ENCODE assay signal across 22 cellular contexts in the genomic region with DNA sequence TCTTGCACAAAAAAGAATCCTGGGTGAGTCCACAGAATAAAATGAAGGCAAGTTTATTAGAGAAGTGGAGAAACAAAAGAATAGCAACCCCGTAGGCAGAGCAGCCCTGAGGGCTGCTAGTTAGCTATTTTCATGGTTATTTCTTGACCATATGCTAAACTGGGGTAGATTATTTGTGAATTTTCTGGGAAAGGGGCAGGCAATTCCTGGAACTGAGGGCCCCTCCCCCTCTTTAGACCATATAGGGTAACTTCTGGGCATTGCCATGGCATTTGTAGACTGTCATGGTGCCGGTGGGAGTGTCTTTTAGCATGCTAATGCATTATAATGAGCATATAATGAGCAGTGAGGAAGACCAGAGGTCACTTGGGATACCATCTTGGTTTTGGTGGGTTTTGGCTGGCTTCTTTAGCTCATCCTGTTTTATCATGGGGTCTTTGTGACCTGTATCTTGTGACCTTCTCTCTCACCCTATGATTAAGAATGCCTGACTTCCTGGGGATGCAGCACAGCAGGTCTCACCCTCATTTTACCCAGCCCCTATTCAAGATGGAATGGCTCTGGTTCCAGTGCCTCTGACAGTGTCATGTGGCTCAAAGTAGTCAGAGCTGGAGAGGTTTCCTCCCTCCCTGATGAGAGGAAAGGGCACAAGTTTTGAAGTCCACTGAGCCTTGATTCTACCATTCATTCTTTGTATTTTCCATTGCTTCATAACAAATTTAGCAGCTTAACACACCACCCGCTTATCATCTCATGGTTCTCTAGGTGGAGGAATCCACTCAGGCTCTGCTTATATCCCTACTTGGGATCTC. TPM values are rescaled to one million over a fixed set of nuclear protein-coding genes. Genes with fewer than 3 reads are reported as not detected.
DNase-seq lines count a peak whose midpoint lies in the region; ATAC-seq, FAIRE-seq and TF ChIP-seq lines count a peak whose summit lies in the region.
"Had no signal": no experiment of that assay in that cellular context is flagged by ENCODE, and none has a peak within 500 bp of the region (broad histone marks: within the 10 kb centered on the region; RNA-seq: fewer than 3 reads in every experiment).

No MANE protein-coding gene starts in this region.

- in situ Hi-C loops in IMR-90 (cut with MboI; ENCODE audit: low sequenced_read_pairs) (loop anchor here (10.0 kb wide), 1 partner anchor 59 kb away; a partner anchor contains a TSS), gastrocnemius medialis (cut with MboI; ENCODE audit: low sequenced_read_pairs in 4 of 4) (loop anchor here in 1 of 4 donors (25.0 kb wide), 1 partner anchor 88 kb away; no protein-coding TSS in a partner anchor)

- no peak for ATAC-seq in IMR-90 (ENCODE audit: low read depth)
- no peak for ATAC-seq in gastrocnemius medialis
- no peak for ATAC-seq in GM19351 (IDR thresholded peaks at IDR 0.05; ENCODE audit: unreplicated experiment)
- ATAC-seq: esophagus mucosa; naive thymus-derived CD4-positive, alpha-beta T cell; SK-N-SH treated with all-trans-retinoic acid at 6 μM for 48 hours had no signal

- H2AK9ac ChIP-seq in IMR-90 (replicated peaks; ENCODE audit: low read depth, low read length, poor library complexity) = no peak overlapping the region

- peak overlapping the region; percentile 91 for H2AK5ac ChIP-seq in IMR-90 (ENCODE audit: low read depth, low read length)

- peaks cover 11% of the 10 kb centered on the region; the same call in 1 of the 2 replicates for H3K36me3 ChIP-seq in IMR-90 (ENCODE audit: control insufficient read depth, insufficient read depth, low read length)
- no peaks in the 10 kb centered on the region for H3K36me3 ChIP-seq in astrocyte (ENCODE audit: insufficient read depth, low read length)
- no peaks in the 10 kb centered on the region for H3K36me3 ChIP-seq in gastrocnemius medialis
- H3K36me3 ChIP-seq: breast epithelium, Peyer's patch, transverse colon had no signal

- H3K9me3 Mint-ChIP-seq in activated CD4-positive, alpha-beta T cell treated with anti-CD3 and anti-CD28 coated beads, Interleukin-2, amount 10 ng/mL, durations not matched to agents 24 days and 14 days = peaks cover 10% of the 10 kb centered on the region
- no peaks in the 10 kb centered on the region for H3K9me3 Mint-ChIP-seq in astrocyte (ENCODE audit: unreplicated experiment)
- H3K9me3 Mint-ChIP-seq: activated naive CD4-positive, alpha-beta T cell treated with anti-CD3 and anti-CD28 coated beads, Interleukin-2, amount 50 U/mL, for 24 hours; CD4-positive, alpha-beta T cell; immature natural killer cell; naive thymus-derived CD4-positive, alpha-beta T cell had no signal

- intact Hi-C loops in activated CD4-positive, alpha-beta T cell treated with anti-CD3 and anti-CD28 coated beads, Interleukin-2, amount 10 ng/mL, durations not matched to agents 24 days and 14 days (cut with micrococcal nuclease) = no loop called here
- intact Hi-C loops in IMR-90 (cut with micrococcal nuclease) (loop anchor here (5.0 kb wide), 1 partner anchor 118 kb away; a partner anchor contains a TSS), gastrocnemius medialis (cut with DNase I; ENCODE audit: low total_unique reads) (no loop called here)

- H2AFZ ChIP-seq in IMR-90 (replicated peaks; ENCODE audit: low read length, poor library complexity) (no peak overlapping the region), astrocyte (ENCODE audit: low read depth, low read length) (no peak overlapping the region)

- H3K9me1 ChIP-seq in IMR-90 (ENCODE audit: insufficient read depth, low read length) = peaks cover 50% of the 10 kb centered on the region

- H3K9me3 ChIP-seq in IMR-90 (ENCODE audit: control insufficient read depth, insufficient read depth, low read length) = no peaks in the 10 kb centered on the region
- no peaks in the 10 kb centered on the region for H3K9me3 ChIP-seq in astrocyte (ENCODE audit: insufficient read depth, low read depth, low read length)
- no peaks in the 10 kb centered on the region for H3K9me3 ChIP-seq in gastrocnemius medialis
- H3K9me3 ChIP-seq: breast epithelium, Peyer's patch, transverse colon had no signal

- peak overlapping the region; percentile 86 for H3K27ac Mint-ChIP-seq in activated CD4-positive, alpha-beta T cell treated with anti-CD3 and anti-CD28 coated beads, Interleukin-2, amount 10 ng/mL, durations not matched to agents 24 days and 14 days
- peak overlapping the region; percentile 75 for H3K27ac Mint-ChIP-seq in astrocyte (ENCODE audit: unreplicated experiment)
- H3K27ac Mint-ChIP-seq: activated naive CD4-positive, alpha-beta T cell treated with anti-CD3 and anti-CD28 coated beads, Interleukin-2, amount 50 U/mL, for 24 hours; CD4-positive, alpha-beta T cell had no signal

- no peak for TF ChIP-seq CTCF in IMR-90 (conservative IDR thresholded peaks at IDR 0.05; ENCODE audit: low read depth, low read length)
- TF ChIP-seq CTCF in astrocyte (IDR thresholded peaks at IDR 0.05; ENCODE audit: insufficient read depth, low read depth, low read length) = no peak
- TF ChIP-seq CTCF in gastrocnemius medialis (IDR thresholded peaks at IDR 0.05 in 4 of 5, conservative IDR thresholded peaks at IDR 0.05 in 1 of 5) = no peak

- peak overlapping the region; percentile 80 for H4K5ac ChIP-seq in IMR-90 (ENCODE audit: low read depth, low read length)

- H4K20me1 ChIP-seq in IMR-90 (ENCODE audit: insufficient read depth, low read length) (peaks cover 2% of the 10 kb centered on the region; the same call in 1 of the 2 replicates), astrocyte (ENCODE audit: insufficient read depth, low read length) (peaks cover 27% of the 10 kb centered on the region)

- FAIRE-seq in astrocyte (lab: Jason Lieb, UNC) = no peak
- FAIRE-seq: H54 had no signal

- H3K27ac ChIP-seq in IMR-90 (ENCODE audit: insufficient read depth, low read length) = peak overlapping the region; percentile 100
- H3K27ac ChIP-seq in astrocyte (ENCODE audit: low read depth, low read length) = no peak overlapping the region
- peak overlapping the region; percentile 95 to 99 (median 97) for H3K27ac ChIP-seq in gastrocnemius medialis
- H3K27ac ChIP-seq: breast epithelium, Peyer's patch, transverse colon, VCaP had no signal

- H3K36me3 Mint-ChIP-seq in activated CD4-positive, alpha-beta T cell treated with anti-CD3 and anti-CD28 coated beads, Interleukin-2, amount 10 ng/mL, durations not matched to agents 24 days and 14 days (ENCODE audit: low read depth) = peaks cover 37% of the 10 kb centered on the region
- peaks cover 21% of the 10 kb centered on the region for H3K36me3 Mint-ChIP-seq in astrocyte (ENCODE audit: low read depth, unreplicated experiment)
- H3K36me3 Mint-ChIP-seq: activated naive CD4-positive, alpha-beta T cell treated with anti-CD3 and anti-CD28 coated beads, Interleukin-2, amount 50 U/mL, for 24 hours; immature natural killer cell had no signal

- peak overlapping the region; percentile 98; the same call in 2 of the 3 replicates for H2BK15ac ChIP-seq in IMR-90 (ENCODE audit: low read depth, low read length)

- H3K79me2 ChIP-seq in astrocyte (ENCODE audit: insufficient read depth, low read length) = peaks cover 68% of the 10 kb centered on the region

- peak overlapping the region; percentile 98 for H4K91ac ChIP-seq in IMR-90 (ENCODE audit: insufficient read depth, low read depth, low read length)

- peak overlapping the region; percentile 100 for H2BK20ac ChIP-seq in IMR-90 (ENCODE audit: low read depth, low read length)

- H3K4ac ChIP-seq in IMR-90 (ENCODE audit: low read depth, low read length) = peak overlapping the region; percentile 100

- peak overlapping the region; percentile 89 for H3K14ac ChIP-seq in IMR-90 (replicated peaks; ENCODE audit: low read depth, low read length)

- no peaks in the 10 kb centered on the region for H3K27me3 Mint-ChIP-seq in activated CD4-positive, alpha-beta T cell treated with anti-CD3 and anti-CD28 coated beads, Interleukin-2, amount 10 ng/mL, durations not matched to agents 24 days and 14 days
- H3K27me3 Mint-ChIP-seq in astrocyte (ENCODE audit: low read depth, unreplicated experiment) = no peaks in the 10 kb centered on the region
- H3K27me3 Mint-ChIP-seq: activated naive CD4-positive, alpha-beta T cell treated with anti-CD3 and anti-CD28 coated beads, Interleukin-2, amount 50 U/mL, for 24 hours; CD4-positive, alpha-beta T cell; naive thymus-derived CD4-positive, alpha-beta T cell had no signal

- H3K4me3 ChIP-seq in IMR-90 (ENCODE audit: insufficient read depth, low read depth, low read length) (no peak overlapping the region), astrocyte (ENCODE audit: insufficient read depth, low read depth, low read length) (no peak overlapping the region), gastrocnemius medialis (no peak overlapping the region)
- H3K4me3 ChIP-seq: breast epithelium, Peyer's patch, transverse colon had no signal

- H2BK120ac ChIP-seq in IMR-90 (ENCODE audit: low read depth, low read length) = peak overlapping the region; percentile 96

- peak overlapping the region; percentile 73; the same call in 1 of the 2 replicates for H3K56ac ChIP-seq in IMR-90 (ENCODE audit: extremely low read depth, insufficient read depth, low read length)

- H3K27me3 ChIP-seq in IMR-90 (ENCODE audit: control insufficient read depth, insufficient read depth, low read length) (no peaks in the 10 kb centered on the region), astrocyte (ENCODE audit: insufficient read depth, low read length) (no peaks in the 10 kb centered on the region), gastrocnemius medialis (no peaks in the 10 kb centered on the region)
- H3K27me3 ChIP-seq: breast epithelium, Peyer's patch, transverse colon had no signal

- DNase-seq in activated CD4-positive, alpha-beta T cell treated with anti-CD3 and anti-CD28 coated beads, Interleukin-2, amount 10 ng/mL, durations not matched to agents 24 days and 14 days = no peak
- DNase-seq in activated CD4-positive, alpha-beta T cell treated with anti-CD3 and anti-CD28 coated beads for 4 hours = no peak
- DNase-seq in IMR-90 (no peak), astrocyte (ENCODE audit: low read depth) (no peak), gastrocnemius medialis (no peak), NCI-H1092 (lab: John Stamatoyannopoulos, UW) (no peak), AML-193 (lab: John Stamatoyannopoulos, UW) (no peak)
- DNase-seq: CD4-positive, alpha-beta T cell; glutamatergic neuron; immature natural killer cell; naive thymus-derived CD4-positive, alpha-beta T cell; NCI-H1417 treated with DMSO at 0.1 percent for 48 hours; Peyer's patch; posterior cingulate gyrus; transverse colon had no signal

- dilution Hi-C loops in IMR-90 (cut with HindIII; ENCODE audit: low sequenced_read_pairs, unreplicated experiment) = no loop called here

- no TSS peak for BruUV-seq in IMR-90 (replicated peaks; lab: Mats Ljungman, UMichigan)

- WGBS in IMR-90 (ENCODE audit: extremely low coverage in 2 of 2, insufficient read length in 1 of 2), 2 experiments = no CpG with 5 or more reads among the region's 3 CpGs

- H3K79me1 ChIP-seq in IMR-90 (ENCODE audit: low read depth in 1 of 2, low read length in 2 of 2) = peaks cover 54 to 88% of the 10 kb centered on the region in 2 experiments

- POLR2A ChIA-PET in IMR-90 (lab: Charles Lee; ENCODE audit: unreplicated experiment) = no interaction called here

- no peak overlapping the region for H3K4me2 ChIP-seq in IMR-90 (ENCODE audit: low read depth, low read length)
- H3K4me2 ChIP-seq in astrocyte (ENCODE audit: low read length) = no peak overlapping the region

- no peak overlapping the region for H3K4me3 Mint-ChIP-seq in activated CD4-positive, alpha-beta T cell treated with anti-CD3 and anti-CD28 coated beads, Interleukin-2, amount 10 ng/mL, durations not matched to agents 24 days and 14 days
- H3K4me3 Mint-ChIP-seq in astrocyte (ENCODE audit: unreplicated experiment) = peak overlapping the region; percentile 28
- H3K4me3 Mint-ChIP-seq: activated naive CD4-positive, alpha-beta T cell treated with anti-CD3 and anti-CD28 coated beads, Interleukin-2, amount 50 U/mL, for 24 hours; CD4-positive, alpha-beta T cell; immature natural killer cell had no signal

- peaks cover 81% of the 10 kb centered on the region for H3K4me1 Mint-ChIP-seq in activated CD4-positive, alpha-beta T cell treated with anti-CD3 and anti-CD28 coated beads, Interleukin-2, amount 10 ng/mL, durations not matched to agents 24 days and 14 days
- peaks cover 69% of the 10 kb centered on the region for H3K4me1 Mint-ChIP-seq in astrocyte (ENCODE audit: low read depth, unreplicated experiment)

- peak overlapping the region; percentile 71 for H3K18ac ChIP-seq in IMR-90 (ENCODE audit: low read depth, low read length)

- H3K9ac ChIP-seq in IMR-90 (ENCODE audit: low read depth, low read length) = peak overlapping the region; percentile 19; the same call in 1 of the 2 replicates
- no peak overlapping the region for H3K9ac ChIP-seq in astrocyte (ENCODE audit: low read length)

- TF ChIP-seq POLR2A in IMR-90 (IDR thresholded peaks at IDR 0.05; ENCODE audit: low read depth, low read length) (no peak), gastrocnemius medialis (IDR thresholded peaks at IDR 0.05) (no peak)

- no peak for TF ChIP-seq RAD21 in IMR-90 (IDR thresholded peaks at IDR 0.05; ENCODE audit: low read length)

- CTCF ChIA-PET in IMR-90 (lab: Yijun Ruan, JAX) = no interaction called here

- peak overlapping the region; percentile 67 to 74 for H4K8ac ChIP-seq in IMR-90 (ENCODE audit: low read depth in 2 of 2, low read length in 2 of 2)

- peaks cover 76% of the 10 kb centered on the region for H3K4me1 ChIP-seq in IMR-90 (ENCODE audit: control insufficient read depth, insufficient read depth, low read length)
- peaks cover 46% of the 10 kb centered on the region for H3K4me1 ChIP-seq in astrocyte (ENCODE audit: insufficient read depth, low read length)
- peaks cover 63 to 83% of the 10 kb centered on the region in 2 donors for H3K4me1 ChIP-seq in gastrocnemius medialis
- H3K4me1 ChIP-seq: breast epithelium had no signal

- H2BK5ac ChIP-seq in IMR-90 (ENCODE audit: low read depth, low read length, poor library complexity, severe bottlenecking) = peak overlapping the region; percentile 100

- H3K23ac ChIP-seq in IMR-90 (ENCODE audit: low read depth, low read length) = peak overlapping the region; percentile 85

RNA-seq across cellular contexts. Expression of a gene that starts 55.7 kb away (rescaled TPM):
- 46.4 and 51.6 TPM in 2 replicates for total RNA-seq in activated CD4-positive, alpha-beta T cell treated with anti-CD3 and anti-CD28 coated beads, Interleukin-2, amount 10 ng/mL, durations not matched to agents 24 days and 14 days
- 0.54 and 0.83 TPM in 2 replicates for total RNA-seq in IMR-90 (2012; rRNA removed)
- polyA plus RNA-seq in IMR-90 (2012; rRNA removed) = 2.5 and 3.7 TPM in 2 replicates
- 1.1 and 2.0 TPM in 2 replicates for polyA plus RNA-seq in IMR-90 (2012; cell fraction: cytosol; rRNA removed)
- polyA plus RNA-seq in IMR-90 (2012; cell fraction: nucleus; rRNA removed; ENCODE audit: low replicate concordance) = 6.8 and 8.6 TPM in 2 replicates
- total RNA-seq in astrocyte = 9.0 and 9.4 TPM in 2 replicates
- 10 to 100 TPM in 1 of 4 donors, 1 to 10 TPM in 3; 2.4 to 20.3 (median 6.1) TPM for total RNA-seq in gastrocnemius medialis
